Comparison of ENCODE assay signal across 27 cellular contexts in genomic region chrX:24380273-24381036, GRCh38. TPM values are rescaled to one million over a fixed set of nuclear protein-coding genes. Genes with fewer than 3 reads are reported as not detected.
"Had no signal": no experiment of that assay in that cellular context is flagged by ENCODE, and none has a peak within 500 bp of the region (broad histone marks: within the 10 kb centered on the region; RNA-seq: fewer than 3 reads in every experiment).

No MANE protein-coding gene starts in this region.

- ATAC-seq: activated CD4-positive, alpha-beta T cell treated with anti-CD3 and anti-CD28 coated beads for 36 hours; natural killer cell had no signal

- H3K36me3 Mint-ChIP-seq: activated naive CD4-positive, alpha-beta T cell treated with anti-CD3 and anti-CD28 coated beads, Interleukin-2, amount 50 U/mL, for 24 hours; natural killer cell had no signal

- DNase-seq: activated CD4-positive, alpha-beta memory T cell treated with anti-CD3 and anti-CD28 coated beads, Interleukin-2, amount 10 ng/mL, durations not matched to agents 7 days and 5 days; activated CD4-positive, alpha-beta T cell treated with anti-CD3 and anti-CD28 coated beads for 36 hours; activated effector memory CD4-positive, alpha-beta T cell treated with anti-CD3 and anti-CD28 coated beads, Interleukin-2, amount 50 U/mL, for 16 hours; activated T-cell treated with anti-CD3 and anti-CD28 coated beads, Interleukin-2, amount 50 U/mL, for 24 hours; central memory CD4-positive, alpha-beta T cell; cortex of kidney; effector CD4-positive, alpha-beta T cell; esophagus squamous epithelium; foreskin fibroblast; glutamatergic neuron; hypothalamus; kidney; mesenchymal stem cell; natural killer cell; posterior cingulate gyrus; retina; stimulated activated CD4-positive, alpha-beta T cell treated with anti-CD3 and anti-CD28 coated beads, Interleukin-4, amount 100 ng/mL, for 4 hours; stimulated activated CD8-positive, alpha-beta memory T cell treated with anti-CD3 and anti-CD28 coated beads, Interleukin-4, amount 100 ng/mL, for 48 hours; stimulated activated naive CD4-positive, alpha-beta T cell treated with Interleukin-2 at 50 U/mL for 16 hours; T1000; trophoblast cell had no signal

- H3K4me1 ChIP-seq: suprapubic skin had no signal

- H3K27me3 Mint-ChIP-seq: activated CD4-positive, alpha-beta T cell treated with anti-CD3 and anti-CD28 coated beads for 36 hours had no signal

- H3K9me3 Mint-ChIP-seq: activated CD4-positive, alpha-beta memory T cell treated with anti-CD3 and anti-CD28 coated beads, Interleukin-2, amount 10 ng/mL, durations not matched to agents 7 days and 5 days; activated naive CD4-positive, alpha-beta T cell treated with anti-CD3 and anti-CD28 coated beads, Interleukin-2, amount 50 U/mL, for 24 hours; activated T-cell treated with anti-CD3 and anti-CD28 coated beads, Interleukin-2, amount 50 U/mL, for 24 hours; natural killer cell had no signal

- H3K4me1 Mint-ChIP-seq: activated CD4-positive, alpha-beta memory T cell treated with anti-CD3 and anti-CD28 coated beads, Interleukin-2, amount 10 ng/mL, durations not matched to agents 7 days and 5 days; activated CD4-positive, alpha-beta T cell treated with anti-CD3 and anti-CD28 coated beads for 36 hours; activated naive CD4-positive, alpha-beta T cell treated with anti-CD3 and anti-CD28 coated beads, Interleukin-2, amount 50 U/mL, for 24 hours; natural killer cell had no signal

- H3K4me3 Mint-ChIP-seq: activated CD4-positive, alpha-beta memory T cell treated with anti-CD3 and anti-CD28 coated beads, Interleukin-2, amount 10 ng/mL, durations not matched to agents 7 days and 5 days; activated CD4-positive, alpha-beta T cell treated with anti-CD3 and anti-CD28 coated beads for 36 hours; activated naive CD4-positive, alpha-beta T cell treated with anti-CD3 and anti-CD28 coated beads, Interleukin-2, amount 50 U/mL, for 24 hours; activated T-cell treated with anti-CD3 and anti-CD28 coated beads, Interleukin-2, amount 50 U/mL, for 24 hours; natural killer cell had no signal

- H3K4me3 ChIP-seq: esophagus squamous epithelium, skin epidermis, suprapubic skin had no signal

- H3K36me3 ChIP-seq: esophagus squamous epithelium, suprapubic skin had no signal

- H3K27me3 ChIP-seq: esophagus squamous epithelium, suprapubic skin had no signal

- H3K27ac Mint-ChIP-seq: activated CD4-positive, alpha-beta memory T cell treated with anti-CD3 and anti-CD28 coated beads, Interleukin-2, amount 10 ng/mL, durations not matched to agents 7 days and 5 days; activated CD4-positive, alpha-beta T cell treated with anti-CD3 and anti-CD28 coated beads for 36 hours; activated naive CD4-positive, alpha-beta T cell treated with anti-CD3 and anti-CD28 coated beads, Interleukin-2, amount 50 U/mL, for 24 hours; activated T-cell treated with anti-CD3 and anti-CD28 coated beads, Interleukin-2, amount 50 U/mL, for 24 hours; natural killer cell had no signal

- H3K27ac ChIP-seq: esophagus squamous epithelium, suprapubic skin, VCaP had no signal

- H3K9me3 ChIP-seq: esophagus squamous epithelium, suprapubic skin had no signal

RNA-seq across cellular contexts. Expression of gene SUPT20HL1, which starts 20.0 kb away (rescaled TPM):
- total RNA-seq: activated CD4-positive, alpha-beta memory T cell treated with anti-CD3 and anti-CD28 coated beads, Interleukin-2, amount 10 ng/mL, durations not matched to agents 7 days and 5 days; endothelial cell of umbilical vein; esophagus squamous epithelium; kidney; liver; natural killer cell; suprapubic skin had no signal
